1 cellular context compared by ENCODE assay signal in genomic region chr4:80454040-80454439, GRCh38.
TF ChIP-seq lines count a peak whose summit lies in the region.

No MANE protein-coding gene starts in this region.

TF ChIP-seq in GM23338, 12 proteins besides CTCF, POLR2A, EP300 and RAD21 (continued from another document):
- no peak for TF ChIP-seq ZNF462 (CRISPR knock-in tag; IDR thresholded peaks at IDR 0.05)
- TF ChIP-seq NANOG (IDR thresholded peaks at IDR 0.05; ENCODE audit: borderline replicate concordance) = no peak
- no peak for TF ChIP-seq STAT1 (IDR thresholded peaks at IDR 0.05; ENCODE audit: unreplicated experiment)
- TF ChIP-seq ETS1 (IDR thresholded peaks at IDR 0.05) = no peak
- no peak for TF ChIP-seq ZNF114 (CRISPR knock-in tag; IDR thresholded peaks at IDR 0.05)
TF ChIP-seq in GM23338: peak in this region for 0.
